1 cellular context compared by ENCODE assay signal in the genomic region with DNA sequence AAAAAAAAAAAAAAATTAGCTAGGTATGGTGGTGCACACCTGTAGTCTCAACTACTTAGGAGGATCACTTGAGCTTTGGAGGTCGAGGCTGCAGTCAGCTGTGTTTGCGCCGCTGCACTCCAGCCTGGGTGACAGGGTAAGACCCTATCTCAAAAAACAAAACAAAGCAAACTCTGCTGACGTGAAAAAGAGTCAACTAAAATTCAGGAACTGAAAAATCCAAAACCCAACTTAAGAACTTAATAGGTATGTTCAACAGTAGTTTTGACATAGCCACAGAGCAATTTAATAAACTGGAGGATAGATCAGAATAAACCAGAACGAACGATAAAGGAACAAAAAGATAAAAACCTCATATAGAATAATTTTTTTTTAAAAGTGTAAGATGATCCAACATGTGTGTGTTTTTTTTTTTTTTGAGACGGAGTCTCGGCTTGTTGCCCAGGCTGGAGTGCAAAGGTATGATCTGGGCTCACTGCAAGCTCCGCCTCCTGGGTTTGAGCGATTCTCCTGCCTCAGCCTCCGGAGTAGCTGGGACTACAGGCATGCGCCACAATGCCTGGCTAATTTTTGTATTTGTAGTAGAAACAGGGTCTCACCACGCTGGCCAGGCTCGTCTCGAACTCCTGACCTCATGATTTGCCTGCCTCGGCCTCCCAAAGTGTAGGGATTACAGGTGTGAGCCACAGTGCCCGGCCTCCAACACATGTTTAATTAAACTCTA.
TF ChIP-seq lines count a peak whose summit lies in the region.

No MANE protein-coding gene starts in this region.

TF ChIP-seq in HepG2, 621 proteins besides CTCF, POLR2A, EP300 and RAD21:
- TF ChIP-seq TCF7L2 (IDR thresholded peaks at IDR 0.05; ENCODE audit: low read depth, low read length) (no peak), ZNF546 (CRISPR knock-in tag; conservative IDR thresholded peaks at IDR 0.05) (no peak), ZBTB40 (IDR thresholded peaks at IDR 0.05) (no peak), ZBTB40 (CRISPR knock-in tag; IDR thresholded peaks at IDR 0.05) (no peak), ZNF607 (CRISPR knock-in tag; IDR thresholded peaks at IDR 0.05; ENCODE audit: borderline replicate concordance) (no peak), ZNF121 (CRISPR knock-in tag; IDR thresholded peaks at IDR 0.05) (peak; percentile 72), ZNF543 (CRISPR knock-in tag; IDR thresholded peaks at IDR 0.05) (no peak), SMC3 (IDR thresholded peaks at IDR 0.05; ENCODE audit: low read length) (no peak), ZSCAN9 (CRISPR knock-in tag; IDR thresholded peaks at IDR 0.05; ENCODE audit: borderline replicate concordance) (no peak), ZNF232 (CRISPR knock-in tag; IDR thresholded peaks at IDR 0.05; ENCODE audit: borderline replicate concordance) (no peak), ZNF883 (CRISPR knock-in tag; IDR thresholded peaks at IDR 0.05; ENCODE audit: not compliant biosample characterization) (no peak), REPIN1 (CRISPR knock-in tag; IDR thresholded peaks at IDR 0.05; ENCODE audit: borderline replicate concordance, low read depth) (no peak), EED (CRISPR knock-in tag; IDR thresholded peaks at IDR 0.05) (no peak), ONECUT2 (CRISPR knock-in tag; IDR thresholded peaks at IDR 0.05) (no peak), KLF12 (CRISPR knock-in tag; IDR thresholded peaks at IDR 0.05; ENCODE audit: borderline replicate concordance) (no peak), FOXK1 (CRISPR knock-in tag; IDR thresholded peaks at IDR 0.05; ENCODE audit: borderline replicate concordance, low read depth) (no peak), ZNF629 (CRISPR knock-in tag; conservative IDR thresholded peaks at IDR 0.05) (no peak), RBFOX2 (IDR thresholded peaks at IDR 0.05; ENCODE audit: low read depth, low read length) (no peak), ZNF331 (CRISPR knock-in tag; IDR thresholded peaks at IDR 0.05) (no peak), ZNF770 (CRISPR knock-in tag; IDR thresholded peaks at IDR 0.05) (peak; percentile 85), ZBTB1 (CRISPR knock-in tag; IDR thresholded peaks at IDR 0.05; ENCODE audit: borderline replicate concordance) (no peak), EHMT2 (IDR thresholded peaks at IDR 0.05; ENCODE audit: borderline replicate concordance, low read depth, low read length) (no peak), ZNF468 (CRISPR knock-in tag; IDR thresholded peaks at IDR 0.05) (no peak)
- TF ChIP-seq, protein P1, sequence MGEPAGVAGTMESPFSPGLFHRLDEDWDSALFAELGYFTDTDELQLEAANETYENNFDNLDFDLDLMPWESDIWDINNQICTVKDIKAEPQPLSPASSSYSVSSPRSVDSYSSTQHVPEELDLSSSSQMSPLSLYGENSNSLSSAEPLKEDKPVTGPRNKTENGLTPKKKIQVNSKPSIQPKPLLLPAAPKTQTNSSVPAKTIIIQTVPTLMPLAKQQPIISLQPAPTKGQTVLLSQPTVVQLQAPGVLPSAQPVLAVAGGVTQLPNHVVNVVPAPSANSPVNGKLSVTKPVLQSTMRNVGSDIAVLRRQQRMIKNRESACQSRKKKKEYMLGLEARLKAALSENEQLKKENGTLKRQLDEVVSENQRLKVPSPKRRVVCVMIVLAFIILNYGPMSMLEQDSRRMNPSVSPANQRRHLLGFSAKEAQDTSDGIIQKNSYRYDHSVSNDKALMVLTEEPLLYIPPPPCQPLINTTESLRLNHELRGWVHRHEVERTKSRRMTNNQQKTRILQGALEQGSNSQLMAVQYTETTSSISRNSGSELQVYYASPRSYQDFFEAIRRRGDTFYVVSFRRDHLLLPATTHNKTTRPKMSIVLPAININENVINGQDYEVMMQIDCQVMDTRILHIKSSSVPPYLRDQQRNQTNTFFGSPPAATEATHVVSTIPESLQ (CRISPR knock-in tag; conservative IDR thresholded peaks at IDR 0.05), result no peak
- TF ChIP-seq, protein P2, sequence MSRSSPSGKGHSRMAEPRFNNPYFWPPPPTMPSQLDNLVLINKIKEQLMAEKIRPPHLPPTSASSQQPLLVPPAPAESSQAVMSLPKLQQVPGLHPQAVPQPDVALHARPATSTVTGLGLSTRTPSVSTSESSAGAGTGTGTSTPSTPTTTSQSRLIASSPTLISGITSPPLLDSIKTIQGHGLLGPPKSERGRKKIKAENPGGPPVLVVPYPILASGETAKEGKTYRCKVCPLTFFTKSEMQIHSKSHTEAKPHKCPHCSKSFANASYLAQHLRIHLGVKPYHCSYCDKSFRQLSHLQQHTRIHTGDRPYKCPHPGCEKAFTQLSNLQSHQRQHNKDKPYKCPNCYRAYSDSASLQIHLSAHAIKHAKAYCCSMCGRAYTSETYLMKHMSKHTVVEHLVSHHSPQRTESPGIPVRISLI (CRISPR knock-in tag; IDR thresholded peaks at IDR 0.05; ENCODE audit: borderline replicate concordance), result peak; percentile 57; the same call in 1 of the 2 replicates
- TF ChIP-seq, protein P3, sequence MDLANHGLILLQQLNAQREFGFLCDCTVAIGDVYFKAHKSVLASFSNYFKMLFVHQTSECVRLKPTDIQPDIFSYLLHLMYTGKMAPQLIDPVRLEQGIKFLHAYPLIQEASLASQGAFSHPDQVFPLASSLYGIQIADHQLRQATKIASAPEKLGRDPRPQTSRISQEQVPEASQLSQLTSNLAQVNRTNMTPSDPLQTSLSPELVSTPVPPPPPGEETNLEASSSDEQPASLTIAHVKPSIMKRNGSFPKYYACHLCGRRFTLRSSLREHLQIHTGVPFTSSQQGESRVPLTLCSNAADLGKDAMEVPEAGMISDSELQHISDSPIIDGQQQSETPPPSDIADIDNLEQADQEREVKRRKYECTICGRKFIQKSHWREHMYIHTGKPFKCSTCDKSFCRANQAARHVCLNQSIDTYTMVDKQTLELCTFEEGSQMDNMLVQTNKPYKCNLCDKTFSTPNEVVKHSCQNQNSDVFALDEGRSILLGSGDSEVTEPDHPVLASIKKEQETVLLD (CRISPR knock-in tag; IDR thresholded peaks at IDR 0.05; ENCODE audit: low read depth), result no peak
TF ChIP-seq in HepG2: peak in this region for 3.
